ENCODE assay signal across 1 cellular context in the genomic region with DNA sequence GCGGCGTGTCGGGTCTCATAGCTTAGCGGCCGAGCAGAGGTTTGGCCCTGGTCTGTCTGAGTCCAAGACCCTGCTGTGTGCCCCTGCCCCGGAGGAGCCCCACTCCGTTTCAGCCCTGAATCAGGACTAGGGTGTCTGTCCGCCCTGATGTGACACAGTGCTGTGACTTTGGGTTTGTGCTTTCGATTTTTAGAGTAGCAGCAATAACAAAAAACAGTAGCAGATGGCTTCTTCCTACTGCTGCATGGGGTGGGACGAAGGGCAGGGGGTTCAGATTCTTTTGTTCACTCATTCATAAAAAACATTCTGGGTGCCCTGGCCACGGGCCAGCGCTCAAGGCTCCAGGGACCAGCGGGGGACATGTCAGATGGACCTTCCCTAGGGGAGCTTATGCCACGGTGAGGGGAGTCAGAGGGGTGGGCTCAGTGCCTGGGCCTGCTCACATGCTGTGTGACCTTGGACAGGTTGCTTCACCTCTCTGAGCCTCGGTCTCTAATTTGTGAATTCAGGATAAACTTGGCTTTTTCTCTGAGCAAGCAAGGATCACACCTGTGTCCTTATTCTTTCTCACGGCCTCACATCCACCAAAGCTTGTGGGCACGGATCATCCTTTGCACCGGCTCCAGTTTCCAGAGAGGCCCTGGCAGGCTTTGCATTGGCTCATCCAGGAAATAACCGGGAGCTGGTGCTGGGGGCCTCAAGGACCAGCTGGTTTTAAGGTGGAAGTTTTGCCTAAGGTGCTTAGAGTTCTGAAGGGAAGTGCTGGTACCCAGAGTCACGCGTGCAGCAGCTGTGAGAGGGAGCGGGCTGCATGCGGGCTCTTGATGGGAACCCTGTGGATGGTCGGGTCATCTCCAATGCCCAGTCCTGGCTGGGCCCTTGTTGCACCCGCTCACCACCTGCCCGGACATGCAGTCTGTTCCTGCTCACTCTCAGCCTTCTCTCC.
TF ChIP-seq lines count a peak whose summit lies in the region.

No MANE protein-coding gene starts in this region.

TF ChIP-seq in H1, 55 proteins besides CTCF, POLR2A, EP300 and RAD21:
- peak in 1 of 2 experiments; percentile 76; a peak in 1 of 4 replicates for TF ChIP-seq HDAC2 (IDR thresholded peaks at IDR 0.05; ENCODE audit: borderline replicate concordance in 1 of 2, low read depth in 2 of 2, low read length in 2 of 2)
- TF ChIP-seq KDM1A (IDR thresholded peaks at IDR 0.05; ENCODE audit: borderline replicate concordance, low read length) = peak; percentile 96
- no peak for TF ChIP-seq CBX8 (IDR thresholded peaks at IDR 0.05; ENCODE audit: borderline replicate concordance, low read depth, low read length)
